1 cellular context compared by ENCODE assay signal in the genomic region with DNA sequence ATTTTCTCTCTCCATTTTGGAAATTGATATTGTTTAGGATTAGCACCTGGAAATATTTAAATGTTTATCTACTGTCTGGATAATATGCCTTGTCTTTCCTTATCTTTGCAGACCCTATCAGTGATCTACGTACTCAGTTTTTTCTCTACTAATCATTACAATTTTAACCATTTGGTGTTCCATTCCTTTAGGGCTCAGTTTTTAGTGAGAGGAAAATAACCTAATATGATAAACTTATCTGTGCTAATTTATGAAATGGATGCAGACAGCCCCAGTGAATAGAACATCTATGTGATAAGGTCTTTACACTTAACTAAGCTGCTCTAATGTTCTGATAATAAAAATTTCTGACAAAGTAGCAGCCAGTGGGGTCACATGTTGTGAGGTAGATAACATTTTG.
TF ChIP-seq lines count a peak whose summit lies in the region.

No MANE protein-coding gene starts in this region.

TF ChIP-seq in GM23338, 12 proteins besides CTCF, POLR2A, EP300 and RAD21 (continued from another document):
- TF ChIP-seq, protein P1, sequence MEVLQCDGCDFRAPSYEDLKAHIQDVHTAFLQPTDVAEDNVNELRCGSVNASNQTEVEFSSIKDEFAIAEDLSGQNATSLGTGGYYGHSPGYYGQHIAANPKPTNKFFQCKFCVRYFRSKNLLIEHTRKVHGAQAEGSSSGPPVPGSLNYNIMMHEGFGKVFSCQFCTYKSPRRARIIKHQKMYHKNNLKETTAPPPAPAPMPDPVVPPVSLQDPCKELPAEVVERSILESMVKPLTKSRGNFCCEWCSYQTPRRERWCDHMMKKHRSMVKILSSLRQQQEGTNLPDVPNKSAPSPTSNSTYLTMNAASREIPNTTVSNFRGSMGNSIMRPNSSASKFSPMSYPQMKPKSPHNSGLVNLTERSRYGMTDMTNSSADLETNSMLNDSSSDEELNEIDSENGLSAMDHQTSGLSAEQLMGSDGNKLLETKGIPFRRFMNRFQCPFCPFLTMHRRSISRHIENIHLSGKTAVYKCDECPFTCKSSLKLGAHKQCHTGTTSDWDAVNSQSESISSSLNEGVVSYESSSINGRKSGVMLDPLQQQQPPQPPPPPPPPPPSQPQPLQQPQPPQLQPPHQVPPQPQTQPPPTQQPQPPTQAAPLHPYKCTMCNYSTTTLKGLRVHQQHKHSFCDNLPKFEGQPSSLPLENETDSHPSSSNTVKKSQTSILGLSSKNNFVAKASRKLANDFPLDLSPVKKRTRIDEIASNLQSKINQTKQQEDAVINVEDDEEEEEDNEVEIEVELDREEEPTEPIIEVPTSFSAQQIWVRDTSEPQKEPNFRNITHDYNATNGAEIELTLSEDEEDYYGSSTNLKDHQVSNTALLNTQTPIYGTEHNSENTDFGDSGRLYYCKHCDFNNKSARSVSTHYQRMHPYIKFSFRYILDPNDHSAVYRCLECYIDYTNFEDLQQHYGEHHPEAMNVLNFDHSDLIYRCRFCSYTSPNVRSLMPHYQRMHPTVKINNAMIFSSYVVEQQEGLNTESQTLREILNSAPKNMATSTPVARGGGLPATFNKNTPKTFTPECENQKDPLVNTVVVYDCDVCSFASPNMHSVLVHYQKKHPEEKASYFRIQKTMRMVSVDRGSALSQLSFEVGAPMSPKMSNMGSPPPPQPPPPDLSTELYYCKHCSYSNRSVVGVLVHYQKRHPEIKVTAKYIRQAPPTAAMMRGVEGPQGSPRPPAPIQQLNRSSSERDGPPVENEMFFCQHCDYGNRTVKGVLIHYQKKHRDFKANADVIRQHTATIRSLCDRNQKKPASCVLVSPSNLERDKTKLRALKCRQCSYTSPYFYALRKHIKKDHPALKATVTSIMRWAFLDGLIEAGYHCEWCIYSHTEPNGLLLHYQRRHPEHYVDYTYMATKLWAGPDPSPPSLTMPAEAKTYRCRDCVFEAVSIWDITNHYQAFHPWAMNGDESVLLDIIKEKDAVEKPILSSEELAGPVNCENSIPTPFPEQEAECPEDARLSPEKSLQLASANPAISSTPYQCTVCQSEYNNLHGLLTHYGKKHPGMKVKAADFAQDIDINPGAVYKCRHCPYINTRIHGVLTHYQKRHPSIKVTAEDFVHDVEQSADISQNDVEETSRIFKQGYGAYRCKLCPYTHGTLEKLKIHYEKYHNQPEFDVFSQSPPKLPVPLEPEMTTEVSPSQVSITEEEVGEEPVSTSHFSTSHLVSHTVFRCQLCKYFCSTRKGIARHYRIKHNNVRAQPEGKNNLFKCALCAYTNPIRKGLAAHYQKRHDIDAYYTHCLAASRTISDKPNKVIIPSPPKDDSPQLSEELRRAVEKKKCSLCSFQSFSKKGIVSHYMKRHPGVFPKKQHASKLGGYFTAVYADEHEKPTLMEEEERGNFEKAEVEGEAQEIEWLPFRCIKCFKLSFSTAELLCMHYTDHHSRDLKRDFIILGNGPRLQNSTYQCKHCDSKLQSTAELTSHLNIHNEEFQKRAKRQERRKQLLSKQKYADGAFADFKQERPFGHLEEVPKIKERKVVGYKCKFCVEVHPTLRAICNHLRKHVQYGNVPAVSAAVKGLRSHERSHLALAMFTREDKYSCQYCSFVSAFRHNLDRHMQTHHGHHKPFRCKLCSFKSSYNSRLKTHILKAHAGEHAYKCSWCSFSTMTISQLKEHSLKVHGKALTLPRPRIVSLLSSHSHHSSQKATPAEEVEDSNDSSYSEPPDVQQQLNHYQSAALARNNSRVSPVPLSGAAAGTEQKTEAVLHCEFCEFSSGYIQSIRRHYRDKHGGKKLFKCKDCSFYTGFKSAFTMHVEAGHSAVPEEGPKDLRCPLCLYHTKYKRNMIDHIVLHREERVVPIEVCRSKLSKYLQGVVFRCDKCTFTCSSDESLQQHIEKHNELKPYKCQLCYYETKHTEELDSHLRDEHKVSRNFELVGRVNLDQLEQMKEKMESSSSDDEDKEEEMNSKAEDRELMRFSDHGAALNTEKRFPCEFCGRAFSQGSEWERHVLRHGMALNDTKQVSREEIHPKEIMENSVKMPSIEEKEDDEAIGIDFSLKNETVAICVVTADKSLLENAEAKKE (CRISPR knock-in tag; IDR thresholded peaks at IDR 0.05) = no peak
- TF ChIP-seq, protein P2, sequence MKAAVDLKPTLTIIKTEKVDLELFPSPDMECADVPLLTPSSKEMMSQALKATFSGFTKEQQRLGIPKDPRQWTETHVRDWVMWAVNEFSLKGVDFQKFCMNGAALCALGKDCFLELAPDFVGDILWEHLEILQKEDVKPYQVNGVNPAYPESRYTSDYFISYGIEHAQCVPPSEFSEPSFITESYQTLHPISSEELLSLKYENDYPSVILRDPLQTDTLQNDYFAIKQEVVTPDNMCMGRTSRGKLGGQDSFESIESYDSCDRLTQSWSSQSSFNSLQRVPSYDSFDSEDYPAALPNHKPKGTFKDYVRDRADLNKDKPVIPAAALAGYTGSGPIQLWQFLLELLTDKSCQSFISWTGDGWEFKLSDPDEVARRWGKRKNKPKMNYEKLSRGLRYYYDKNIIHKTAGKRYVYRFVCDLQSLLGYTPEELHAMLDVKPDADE (IDR thresholded peaks at IDR 0.05) = no peak
